Comparison of ENCODE assay signal across 15 cellular contexts in genomic region chr7:111873963-111874693, GRCh38.
DNase-seq lines count a peak whose midpoint lies in the region; TF ChIP-seq lines count a peak whose summit lies in the region.
"Had no signal": no experiment of that assay in that cellular context is flagged by ENCODE, and none has a peak within 500 bp of the region (broad histone marks: within the 10 kb centered on the region; RNA-seq: fewer than 3 reads in every experiment).

No MANE protein-coding gene starts in this region.

- no peak overlapping the region for H3K4ac ChIP-seq in trophoblast cell (ENCODE audit: low read depth, low read length)

- no peak overlapping the region for H2BK5ac ChIP-seq in trophoblast cell (ENCODE audit: low read depth, low read length, poor library complexity)

- TF ChIP-seq CTCF in ascending aorta (IDR thresholded peaks at IDR 0.05) (no peak), colonic mucosa (IDR thresholded peaks at IDR 0.05) (no peak), GM20000 (IDR thresholded peaks at IDR 0.05; ENCODE audit: extremely low read depth, missing control alignments) (no peak)

- H4K91ac ChIP-seq in trophoblast cell (ENCODE audit: low read depth, low read length) = peak overlapping the region; percentile 10

- H3K4me3 ChIP-seq in H7 (ENCODE audit: insufficient read depth, low read depth, low read length) (no peak overlapping the region), ascending aorta (no peak overlapping the region), trophoblast cell (ENCODE audit: low read depth, low read length) (peak overlapping the region; percentile 39), colonic mucosa (no peak overlapping the region)
- H3K4me3 ChIP-seq: mucosa of descending colon, prostate gland had no signal

- H3K79me1 ChIP-seq in trophoblast cell (ENCODE audit: low read length) = peaks cover 3% of the 10 kb centered on the region

- peak overlapping the region; percentile 2 for H4K8ac ChIP-seq in trophoblast cell (ENCODE audit: low read depth, low read length)

- no peak overlapping the region for H3K23ac ChIP-seq in trophoblast cell (ENCODE audit: low read length)

- H3K79me2 ChIP-seq in trophoblast cell (ENCODE audit: control insufficient read depth, insufficient read depth, low read length, poor library complexity) = no peaks in the 10 kb centered on the region

- H2AFZ ChIP-seq in trophoblast cell (ENCODE audit: insufficient read depth, low read length, poor library complexity) = no peak overlapping the region

- H2BK12ac ChIP-seq in trophoblast cell (ENCODE audit: low read length) = no peak overlapping the region

- no peaks in the 10 kb centered on the region for H3K36me3 ChIP-seq in H7 (replicated peaks; ENCODE audit: control insufficient read depth, insufficient read depth, low read length)
- H3K36me3 ChIP-seq in ascending aorta = no peaks in the 10 kb centered on the region
- no peaks in the 10 kb centered on the region for H3K36me3 ChIP-seq in trophoblast cell (ENCODE audit: control insufficient read depth in 1 of 2, insufficient read depth in 2 of 2, low read length in 2 of 2)
- no peaks in the 10 kb centered on the region for H3K36me3 ChIP-seq in colonic mucosa
- H3K36me3 ChIP-seq: prostate gland had no signal

- H3K9ac ChIP-seq in trophoblast cell (ENCODE audit: low read length) (no peak overlapping the region), colonic mucosa (ENCODE audit: low read depth in 2 of 2, low read length in 2 of 2) (no peak overlapping the region)

- no peak overlapping the region for H2BK120ac ChIP-seq in trophoblast cell (ENCODE audit: insufficient read depth, low read length, poor library complexity)

- H3K18ac ChIP-seq in trophoblast cell (ENCODE audit: low read length) = no peak overlapping the region

- DNase-seq in H7 = peak; percentile 25
- no peak for DNase-seq in ascending aorta (ENCODE audit: low spot score in 2 of 2)
- DNase-seq in head of caudate nucleus = peak in 34 of 42 donors; percentile 20 to 86 (median 55)
- DNase-seq in trophoblast cell = no peak
- no peak for DNase-seq in germinal center (ENCODE audit: low spot score)
- no peak for DNase-seq in colonic mucosa
- no peak for DNase-seq in GM20000 (ENCODE audit: low spot score)
- DNase-seq in kidney glomerular epithelial cell (lab: John Stamatoyannopoulos, UW) = no peak
- DNase-seq: activated CD4-positive, alpha-beta T cell treated with anti-CD3 and anti-CD28 coated beads for 48 hours; activated T-cell treated with anti-CD3 and anti-CD28 coated beads, Interleukin-2, amount 50 U/mL, for 4 hours; effector CD4-positive, alpha-beta T cell; mucosa of descending colon; PC-3; stimulated activated CD4-positive, alpha-beta T cell treated with anti-CD3 and anti-CD28 coated beads, Interleukin-2, amount 100 ng/mL, for 48 hours had no signal

- H3K14ac ChIP-seq in trophoblast cell (ENCODE audit: low read length) = no peak overlapping the region

- no peak overlapping the region for H2AK5ac ChIP-seq in trophoblast cell (ENCODE audit: low read length)

- H3K9me3 ChIP-seq in ascending aorta (no peaks in the 10 kb centered on the region), trophoblast cell (ENCODE audit: insufficient read depth, low read depth, low read length) (no peaks in the 10 kb centered on the region), colonic mucosa (no peaks in the 10 kb centered on the region)
- H3K9me3 ChIP-seq: mucosa of descending colon, prostate gland had no signal

- no peaks in the 10 kb centered on the region for H3K27me3 ChIP-seq in H7 (ENCODE audit: control insufficient read depth, insufficient read depth, low read length)
- no peaks in the 10 kb centered on the region for H3K27me3 ChIP-seq in ascending aorta
- H3K27me3 ChIP-seq in trophoblast cell (ENCODE audit: insufficient read depth, low read length) = no peaks in the 10 kb centered on the region
- no peaks in the 10 kb centered on the region for H3K27me3 ChIP-seq in colonic mucosa

- no peak overlapping the region for H4K12ac ChIP-seq in trophoblast cell (ENCODE audit: low read depth, low read length)

- intact Hi-C loops in ascending aorta (cut with DNase I) (no loop called here), head of caudate nucleus (cut with DNase I) (no loop called here), colonic mucosa (cut with DNase I) (no loop called here)

- H3K4me1 ChIP-seq in ascending aorta (peaks cover 0 to 9% of the 10 kb centered on the region in 2 donors), trophoblast cell (ENCODE audit: control insufficient read depth in 1 of 2, insufficient read depth in 2 of 2, low read length in 2 of 2) (peaks cover 9% of the 10 kb centered on the region in 2 experiments), colonic mucosa (no peaks in the 10 kb centered on the region)
- H3K4me1 ChIP-seq: prostate gland had no signal

- H3K27ac ChIP-seq in ascending aorta (peak overlapping the region; percentile 61 to 69), trophoblast cell (ENCODE audit: low read depth, low read length) (no peak overlapping the region), colonic mucosa (no peak overlapping the region)
- H3K27ac ChIP-seq: prostate gland had no signal

- no CpG with 5 or more reads among the region's 2 CpGs for WGBS in trophoblast cell (ENCODE audit: extremely low coverage, insufficient coverage, insufficient read length)

- no peak overlapping the region for H3K4me2 ChIP-seq in trophoblast cell (ENCODE audit: low read length)

Comparison
In these comparisons a context has a peak if more than half of its experiments do, and no peak if none do; other contexts are left out.
1. DNase-seq: peak in H7 (single experiment) and head of caudate nucleus (34 of 42); none in ascending aorta (0 of 2), trophoblast cell (0 of 2), germinal center (single experiment), colonic mucosa (single experiment), GM20000 (single experiment) and kidney glomerular epithelial cell (single experiment).
2. H3K27ac ChIP-seq: peak in ascending aorta (2 of 2); none in trophoblast cell (single experiment) and colonic mucosa (single experiment).